In genomic region chr12:62631531-62632520, GRCh38 we compare ENCODE assay signal across 8 cellular contexts.
DNase-seq lines count a peak whose midpoint lies in the region; ATAC-seq, FAIRE-seq and TF ChIP-seq lines count a peak whose summit lies in the region.

No MANE protein-coding gene starts in this region.

- H3K27me3 ChIP-seq in endodermal cell (ENCODE audit: control insufficient read depth, insufficient read depth, low read length, poor library complexity, severe bottlenecking) = no peaks in the 10 kb centered on the region

- peak; percentile 55 for FAIRE-seq in HTR-8/SVneo (lab: Jason Lieb, UNC)

- TF ChIP-seq POLR2A in lower leg skin (IDR thresholded peaks at IDR 0.05) = no peak

- H3K4me1 ChIP-seq in endodermal cell (ENCODE audit: control insufficient read depth, insufficient read depth, low read length) = peaks cover 23% of the 10 kb centered on the region

- no peak for TF ChIP-seq CTCF in Calu3 (IDR thresholded peaks at IDR 0.05; ENCODE audit: unreplicated experiment)
- TF ChIP-seq CTCF in endodermal cell (conservative IDR thresholded peaks at IDR 0.05) = peak; percentile 65
- no peak for TF ChIP-seq CTCF in lower leg skin (IDR thresholded peaks at IDR 0.05)

- no peaks in the 10 kb centered on the region for H3K9me3 ChIP-seq in endodermal cell (ENCODE audit: control insufficient read depth, low read length)

- intact Hi-C loops in Calu3 (cut with micrococcal nuclease; ENCODE audit: unreplicated experiment) = no loop called here
- intact Hi-C loops in activated CD4-positive, alpha-beta T cell treated with anti-CD3 and anti-CD28 coated beads, Interleukin-2, amount 10 ng/mL, durations not matched to agents 24 days and 14 days (cut with micrococcal nuclease) = loop anchor here (1.0 kb wide), 1 partner anchor 9 kb away; no protein-coding TSS in a partner anchor
- intact Hi-C loops in lower leg skin (cut with DNase I; ENCODE audit: low total_unique reads) = no loop called here

- no peak overlapping the region for H3K4me3 ChIP-seq in endodermal cell (ENCODE audit: low read length)
- H3K4me3 ChIP-seq in lower leg skin (ENCODE audit: low read depth, poor library complexity, severe bottlenecking) = peak overlapping the region; percentile 35

- no peaks in the 10 kb centered on the region for H3K36me3 ChIP-seq in endodermal cell (ENCODE audit: control insufficient read depth, insufficient read depth, low read length)

- WGBS in endodermal cell (ENCODE audit: insufficient coverage in 1 of 2, insufficient read length in 1 of 2), 2 experiments = 31 to 41% methylated on average over 49 to 63 of the region's 63 CpGs
- 2 to 3% methylated on average over 38 to 63 of the region's 63 CpGs for WGBS in lower leg skin, 2 donors

- H3K4me1 Mint-ChIP-seq in Calu3 (ENCODE audit: low read depth, unreplicated experiment) (peaks cover 20% of the 10 kb centered on the region), endodermal cell (peaks cover 74% of the 10 kb centered on the region)
- H3K4me1 Mint-ChIP-seq in activated CD4-positive, alpha-beta T cell treated with anti-CD3 and anti-CD28 coated beads, Interleukin-2, amount 10 ng/mL, durations not matched to agents 24 days and 14 days = peaks cover 3% of the 10 kb centered on the region

- H3K9me3 Mint-ChIP-seq in Calu3 (ENCODE audit: low read depth, unreplicated experiment) (no peaks in the 10 kb centered on the region), endodermal cell (no peaks in the 10 kb centered on the region)
- no peaks in the 10 kb centered on the region for H3K9me3 Mint-ChIP-seq in activated CD4-positive, alpha-beta T cell treated with anti-CD3 and anti-CD28 coated beads, Interleukin-2, amount 10 ng/mL, durations not matched to agents 24 days and 14 days

- peaks cover 10% of the 10 kb centered on the region for H3K36me3 Mint-ChIP-seq in Calu3 (ENCODE audit: insufficient read depth, unreplicated experiment)
- no peaks in the 10 kb centered on the region for H3K36me3 Mint-ChIP-seq in activated CD4-positive, alpha-beta T cell treated with anti-CD3 and anti-CD28 coated beads, Interleukin-2, amount 10 ng/mL, durations not matched to agents 24 days and 14 days (ENCODE audit: low read depth)
- H3K36me3 Mint-ChIP-seq in endodermal cell (ENCODE audit: low read depth) = no peaks in the 10 kb centered on the region

- no TSS peak for BruUV-seq in Calu3 (replicated peaks; lab: Mats Ljungman, UMichigan)

- ATAC-seq in GM19468 (IDR thresholded peaks at IDR 0.05; ENCODE audit: extremely low read depth, unreplicated experiment) = peak; percentile 20

- no peak overlapping the region for H3K9ac ChIP-seq in endodermal cell (ENCODE audit: extremely low read depth, low read length, poor library complexity, severe bottlenecking)

- no peaks in the 10 kb centered on the region for H3K27me3 Mint-ChIP-seq in Calu3 (ENCODE audit: unreplicated experiment)
- H3K27me3 Mint-ChIP-seq in activated CD4-positive, alpha-beta T cell treated with anti-CD3 and anti-CD28 coated beads, Interleukin-2, amount 10 ng/mL, durations not matched to agents 24 days and 14 days = peaks cover 76% of the 10 kb centered on the region
- H3K27me3 Mint-ChIP-seq in endodermal cell (ENCODE audit: insufficient read depth) = no peaks in the 10 kb centered on the region

- H3K27ac Mint-ChIP-seq in Calu3 (ENCODE audit: unreplicated experiment) = peak overlapping the region; percentile 3
- no peak overlapping the region for H3K27ac Mint-ChIP-seq in activated CD4-positive, alpha-beta T cell treated with anti-CD3 and anti-CD28 coated beads, Interleukin-2, amount 10 ng/mL, durations not matched to agents 24 days and 14 days
- peak overlapping the region; percentile 79 for H3K27ac Mint-ChIP-seq in endodermal cell

- H3K4me3 Mint-ChIP-seq in Calu3 (ENCODE audit: low read depth, unreplicated experiment) = peak overlapping the region; percentile 89
- H3K4me3 Mint-ChIP-seq in activated CD4-positive, alpha-beta T cell treated with anti-CD3 and anti-CD28 coated beads, Interleukin-2, amount 10 ng/mL, durations not matched to agents 24 days and 14 days = peak overlapping the region; percentile 78
- peak overlapping the region; percentile 56 for H3K4me3 Mint-ChIP-seq in endodermal cell

- CTCF ChIA-PET in Calu3 (lab: Charles Lee) = interaction anchor here (0.9 to 1.1 kb wide), 2 partner anchors 9 to 162 kb away, joined by 5 read pairs; no protein-coding TSS in a partner anchor

- peak overlapping the region; percentile 79 for H3K27ac ChIP-seq in endodermal cell (ENCODE audit: low read depth, low read length)

- DNase-seq in Calu3 (peak; percentile 68), HTR-8/SVneo (ENCODE audit: insufficient read length, low spot score) (peak; percentile 83), endodermal cell (peak; percentile 94), lower leg skin (ENCODE audit: low spot score in 2 of 2) (peak; percentile 51 to 91), NCI-H187 treated with DMSO at 0.1 percent for 48 hours (lab: John Stamatoyannopoulos, UW) (no peak)
- peak; percentile 65 for DNase-seq in activated CD4-positive, alpha-beta T cell treated with anti-CD3 and anti-CD28 coated beads, Interleukin-2, amount 10 ng/mL, durations not matched to agents 24 days and 14 days
- peak; percentile 2 for DNase-seq in stimulated activated naive CD4-positive, alpha-beta T cell treated with Interleukin-2 at 50 U/mL for 16 hours (lab: John Stamatoyannopoulos, UW)
